8 cellular contexts compared by ENCODE assay signal in genomic region chr4:18593297-18594002, GRCh38.
DNase-seq lines count a peak whose midpoint lies in the region; ATAC-seq and TF ChIP-seq lines count a peak whose summit lies in the region.

No MANE protein-coding gene starts in this region.

- ATAC-seq in GM19395 (IDR thresholded peaks at IDR 0.05; ENCODE audit: unreplicated experiment) (peak; percentile 94), HG03520 (IDR thresholded peaks at IDR 0.05; ENCODE audit: unreplicated experiment) (peak; percentile 77)
- ATAC-seq in effector memory CD8-positive, alpha-beta T cell (replicated peaks), result peak; percentile 70
- ATAC-seq in stimulated activated effector memory CD8-positive, alpha-beta T cell treated with anti-CD3 and anti-CD28 coated beads, Interleukin-12 subunit alpha, Interleukin-12 subunit beta, amount 100 ng/mL, for 72 hours, result peak; percentile 61

- no peak overlapping the region for H3K27ac ChIP-seq in CD8-positive, alpha-beta memory T cell (ENCODE audit: low read depth, low read length)

- peaks cover 6 to 22% of the 10 kb centered on the region in 2 donors for H3K27me3 Mint-ChIP-seq in CD8-positive, alpha-beta memory T cell
- peaks cover 0 to 28% of the 10 kb centered on the region in 2 donors for H3K27me3 Mint-ChIP-seq in effector memory CD8-positive, alpha-beta T cell
- peaks cover 12% of the 10 kb centered on the region for H3K27me3 Mint-ChIP-seq in mesothelial cell of epicardium (ENCODE audit: low read depth)

- peaks cover 2 to 6% (median 5%) of the 10 kb centered on the region in 3 donors for H3K4me1 Mint-ChIP-seq in CD8-positive, alpha-beta memory T cell
- peaks cover 5 to 6% of the 10 kb centered on the region in 2 donors for H3K4me1 Mint-ChIP-seq in effector memory CD8-positive, alpha-beta T cell (ENCODE audit: low read depth in 2 of 2)
- peaks cover 3% of the 10 kb centered on the region for H3K4me1 Mint-ChIP-seq in mesothelial cell of epicardium
- no peaks in the 10 kb centered on the region for H3K4me1 Mint-ChIP-seq in stimulated activated effector memory CD8-positive, alpha-beta T cell treated with anti-CD3 and anti-CD28 coated beads, Interleukin-12 subunit alpha, Interleukin-12 subunit beta, amount 100 ng/mL, for 72 hours

- H3K9me3 Mint-ChIP-seq in CD8-positive, alpha-beta memory T cell, result no peaks in the 10 kb centered on the region
- no peaks in the 10 kb centered on the region for H3K9me3 Mint-ChIP-seq in effector memory CD8-positive, alpha-beta T cell
- peaks cover 4% of the 10 kb centered on the region for H3K9me3 Mint-ChIP-seq in mesothelial cell of epicardium
- no peaks in the 10 kb centered on the region for H3K9me3 Mint-ChIP-seq in stimulated activated effector memory CD8-positive, alpha-beta T cell treated with anti-CD3 and anti-CD28 coated beads, Interleukin-12 subunit alpha, Interleukin-12 subunit beta, amount 100 ng/mL, for 72 hours

- H3K27ac Mint-ChIP-seq in CD8-positive, alpha-beta memory T cell, result no peak overlapping the region
- H3K27ac Mint-ChIP-seq in effector memory CD8-positive, alpha-beta T cell, result no peak overlapping the region
- H3K27ac Mint-ChIP-seq in mesothelial cell of epicardium, result no peak overlapping the region
- H3K27ac Mint-ChIP-seq in stimulated activated effector memory CD8-positive, alpha-beta T cell treated with anti-CD3 and anti-CD28 coated beads, Interleukin-12 subunit alpha, Interleukin-12 subunit beta, amount 100 ng/mL, for 72 hours, result no peak overlapping the region

- POLR2A ChIA-PET in CD8-positive, alpha-beta memory T cell (lab: Charles Lee), result no interaction called here

- H3K36me3 ChIP-seq in CD8-positive, alpha-beta memory T cell (ENCODE audit: insufficient read depth, low read length), result no peaks in the 10 kb centered on the region

- no peak overlapping the region for H3K4me3 Mint-ChIP-seq in CD8-positive, alpha-beta memory T cell
- no peak overlapping the region for H3K4me3 Mint-ChIP-seq in effector memory CD8-positive, alpha-beta T cell
- H3K4me3 Mint-ChIP-seq in mesothelial cell of epicardium, result peak overlapping the region; percentile 43
- H3K4me3 Mint-ChIP-seq in stimulated activated effector memory CD8-positive, alpha-beta T cell treated with anti-CD3 and anti-CD28 coated beads, Interleukin-12 subunit alpha, Interleukin-12 subunit beta, amount 100 ng/mL, for 72 hours, result no peak overlapping the region

- no peaks in the 10 kb centered on the region for H3K27me3 ChIP-seq in CD8-positive, alpha-beta memory T cell (ENCODE audit: insufficient read depth, low read length, poor library complexity, severe bottlenecking)

- H3K4me3 ChIP-seq in CD8-positive, alpha-beta memory T cell (ENCODE audit: low read length), result no peak overlapping the region

- peak; percentile 86 for TF ChIP-seq CTCF in mesothelial cell of epicardium (IDR thresholded peaks at IDR 0.05; ENCODE audit: unreplicated experiment)

- H3K36me3 Mint-ChIP-seq in CD8-positive, alpha-beta memory T cell, result no peaks in the 10 kb centered on the region
- H3K36me3 Mint-ChIP-seq in effector memory CD8-positive, alpha-beta T cell (ENCODE audit: insufficient read depth), result no peaks in the 10 kb centered on the region
- H3K36me3 Mint-ChIP-seq in mesothelial cell of epicardium, result no peaks in the 10 kb centered on the region
- no peaks in the 10 kb centered on the region for H3K36me3 Mint-ChIP-seq in stimulated activated effector memory CD8-positive, alpha-beta T cell treated with anti-CD3 and anti-CD28 coated beads, Interleukin-12 subunit alpha, Interleukin-12 subunit beta, amount 100 ng/mL, for 72 hours

- CTCF ChIA-PET in CD8-positive, alpha-beta memory T cell (lab: Charles Lee), result interaction anchor here (0.7 to 3.6 kb wide), 5 partner anchors 775 to 1044 kb away, joined by 3 to 21 read pairs (median 4); no protein-coding TSS in a partner anchor

- DNase-seq in CD8-positive, alpha-beta memory T cell, result peak; percentile 17 to 60 (median 44)
- peak; percentile 73 for DNase-seq in NCI-H69 (lab: John Stamatoyannopoulos, UW)
- peak; percentile 13 to 41 for DNase-seq in activated CD4-positive, alpha-beta T cell treated with anti-CD3 and anti-CD28 coated beads, Interleukin-2, amount 50 U/mL, for 48 hours
- peak; percentile 22 to 43 (median 40) for DNase-seq in effector memory CD8-positive, alpha-beta T cell
- peak in 1 of 2 experiments; percentile 63 for DNase-seq in mesothelial cell of epicardium (ENCODE audit: low spot score in 2 of 2, unreplicated experiment in 2 of 2)
- peak; percentile 16 to 55 for DNase-seq in stimulated activated effector memory CD8-positive, alpha-beta T cell treated with anti-CD3 and anti-CD28 coated beads, Interleukin-12 subunit alpha, Interleukin-12 subunit beta, amount 100 ng/mL, for 72 hours (ENCODE audit: low spot score in 2 of 2)

- H3K4me1 ChIP-seq in CD8-positive, alpha-beta memory T cell (ENCODE audit: insufficient read depth, low read length), result no peaks in the 10 kb centered on the region

- H3K9me3 ChIP-seq in CD8-positive, alpha-beta memory T cell (ENCODE audit: low read length), result no peaks in the 10 kb centered on the region
